In the genomic region with DNA sequence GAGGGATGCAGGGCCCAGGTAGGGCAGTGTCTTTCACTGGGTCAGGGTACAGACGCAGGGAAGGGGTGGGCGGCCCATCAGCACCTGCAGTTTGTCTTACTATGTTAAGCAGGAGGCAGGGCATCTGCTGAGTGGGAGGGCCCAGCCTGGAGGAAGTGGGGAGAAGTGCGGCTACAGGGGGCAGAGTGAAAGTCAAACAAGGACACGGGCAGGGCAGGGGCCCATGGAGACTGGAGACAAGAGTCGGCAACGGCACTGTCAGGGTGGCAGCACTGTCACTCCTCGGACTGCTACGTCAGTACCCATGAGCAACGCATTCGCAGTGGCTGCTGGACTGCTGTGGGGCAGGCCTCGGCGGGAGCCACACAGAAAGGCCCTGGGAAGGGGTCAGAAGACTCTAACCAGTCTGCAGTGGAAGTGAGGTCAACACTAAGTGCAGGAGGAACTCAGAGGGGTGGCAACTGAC, we compare ENCODE assay signal across 9 cellular contexts. TPM values are rescaled to one million over a fixed set of nuclear protein-coding genes. Genes with fewer than 3 reads are reported as not detected.
DNase-seq lines count a peak whose midpoint lies in the region; ATAC-seq and TF ChIP-seq lines count a peak whose summit lies in the region.
"Had no signal": no experiment of that assay in that cellular context is flagged by ENCODE, and none has a peak within 500 bp of the region (broad histone marks: within the 10 kb centered on the region; RNA-seq: fewer than 3 reads in every experiment).

No MANE protein-coding gene starts in this region.

- peak overlapping the region; percentile 37 for H3K4me3 ChIP-seq in Loucy (ENCODE audit: low read length, poor library complexity, severe bottlenecking)
- H3K4me3 ChIP-seq in iPS-15b (ENCODE audit: low read depth, low read length) = no peak overlapping the region
- H3K4me3 ChIP-seq: SJSA1 had no signal

- ATAC-seq in GM19351 (IDR thresholded peaks at IDR 0.05; ENCODE audit: unreplicated experiment) = peak; percentile 61
- ATAC-seq in activated CD8-positive, alpha-beta memory T cell treated with anti-CD3 and anti-CD28 coated beads, Interleukin-2, amount 10 ng/mL, durations not matched to agents 7 days and 5 days = peak; percentile 90
- no peak for ATAC-seq in GM18868 (IDR thresholded peaks at IDR 0.05; ENCODE audit: unreplicated experiment)

- H3K4me1 Mint-ChIP-seq in activated CD8-positive, alpha-beta memory T cell treated with anti-CD3 and anti-CD28 coated beads, Interleukin-2, amount 10 ng/mL, durations not matched to agents 7 days and 5 days = peaks cover 39% of the 10 kb centered on the region

- H3K79me2 ChIP-seq in Loucy (ENCODE audit: insufficient read depth, low read length) = peaks cover 100% of the 10 kb centered on the region

- H3K36me3 Mint-ChIP-seq in activated CD8-positive, alpha-beta memory T cell treated with anti-CD3 and anti-CD28 coated beads, Interleukin-2, amount 10 ng/mL, durations not matched to agents 7 days and 5 days = no peaks in the 10 kb centered on the region

- DNase-seq in activated CD8-positive, alpha-beta memory T cell treated with anti-CD3 and anti-CD28 coated beads, Interleukin-2, amount 10 ng/mL, durations not matched to agents 7 days and 5 days = peak; percentile 83
- DNase-seq in stimulated activated naive CD4-positive, alpha-beta T cell (lab: John Stamatoyannopoulos, UW) = peak; percentile 22 to 66 (median 54)
- no peak for DNase-seq in NCI-H2029 (lab: John Stamatoyannopoulos, UW)
- DNase-seq in NCI-H146 treated with DMSO at 0.1 percent for 48 hours (lab: John Stamatoyannopoulos, UW; ENCODE audit: unreplicated experiment) = no peak

- H3K4me1 ChIP-seq in Loucy (ENCODE audit: insufficient read depth, low read length, poor library complexity, severe bottlenecking) = peaks cover 39% of the 10 kb centered on the region
- peaks cover 17% of the 10 kb centered on the region for H3K4me1 ChIP-seq in iPS-15b (ENCODE audit: control insufficient read depth, insufficient read depth, low read length)

- peak overlapping the region; percentile 44 for H3K4me3 Mint-ChIP-seq in activated CD8-positive, alpha-beta memory T cell treated with anti-CD3 and anti-CD28 coated beads, Interleukin-2, amount 10 ng/mL, durations not matched to agents 7 days and 5 days

- H4K20me1 ChIP-seq in Loucy (ENCODE audit: insufficient read depth, low read length, poor library complexity, severe bottlenecking) = peaks cover 93% of the 10 kb centered on the region

- CTCF ChIA-PET in activated CD8-positive, alpha-beta memory T cell treated with anti-CD3 and anti-CD28 coated beads, Interleukin-2, amount 10 ng/mL, durations not matched to agents 7 days and 5 days (lab: Charles Lee) = no interaction called here

- no peak for TF ChIP-seq CTCF in Loucy (conservative IDR thresholded peaks at IDR 0.05; ENCODE audit: low read length)

- H3K9me3 ChIP-seq in Loucy (ENCODE audit: insufficient read depth, low read depth, low read length) = no peaks in the 10 kb centered on the region
- no peaks in the 10 kb centered on the region for H3K9me3 ChIP-seq in iPS-15b (ENCODE audit: control insufficient read depth, insufficient read depth, low read length)
- H3K9me3 ChIP-seq: SJSA1 had no signal

- H2AFZ ChIP-seq in Loucy (ENCODE audit: low read length) = no peak overlapping the region

- peak overlapping the region; percentile 54 for H3K9ac ChIP-seq in Loucy (ENCODE audit: low read depth, low read length, poor library complexity, severe bottlenecking)
- H3K9ac ChIP-seq in iPS-15b (ENCODE audit: low read depth, low read length) = peak overlapping the region; percentile 66

- no peaks in the 10 kb centered on the region for H3K9me3 Mint-ChIP-seq in activated CD8-positive, alpha-beta memory T cell treated with anti-CD3 and anti-CD28 coated beads, Interleukin-2, amount 10 ng/mL, durations not matched to agents 7 days and 5 days (ENCODE audit: low read depth)

- H3K36me3 ChIP-seq in Loucy (ENCODE audit: insufficient read depth, low read length) (peaks cover 1% of the 10 kb centered on the region; the same call in 1 of the 2 replicates), iPS-15b (ENCODE audit: control insufficient read depth, insufficient read depth, low read length) (peaks cover 7% of the 10 kb centered on the region)
- H3K36me3 ChIP-seq: SJSA1 had no signal

- H3K27me3 ChIP-seq in Loucy (ENCODE audit: insufficient read depth, low read length, poor library complexity, severe bottlenecking) = no peaks in the 10 kb centered on the region
- H3K27me3 ChIP-seq in iPS-15b (ENCODE audit: control insufficient read depth, insufficient read depth, low read length) = no peaks in the 10 kb centered on the region
- H3K27me3 ChIP-seq: SJSA1 had no signal

- H3K4me2 ChIP-seq in Loucy (ENCODE audit: low read depth, low read length, poor library complexity, severe bottlenecking) = peak overlapping the region; percentile 61

- peak overlapping the region; percentile 65 for H3K27ac Mint-ChIP-seq in activated CD8-positive, alpha-beta memory T cell treated with anti-CD3 and anti-CD28 coated beads, Interleukin-2, amount 10 ng/mL, durations not matched to agents 7 days and 5 days

- no peaks in the 10 kb centered on the region for H3F3A ChIP-seq in Loucy (ENCODE audit: low read depth)

- no peaks in the 10 kb centered on the region for H3K27me3 Mint-ChIP-seq in activated CD8-positive, alpha-beta memory T cell treated with anti-CD3 and anti-CD28 coated beads, Interleukin-2, amount 10 ng/mL, durations not matched to agents 7 days and 5 days

- no peaks in the 10 kb centered on the region for H3K9me2 ChIP-seq in Loucy (replicated peaks; ENCODE audit: low read depth, low read length)

RNA-seq across cellular contexts. Expression of gene CAMSAP1, which starts 19.7 kb away (rescaled TPM):
- total RNA-seq in activated CD8-positive, alpha-beta memory T cell treated with anti-CD3 and anti-CD28 coated beads, Interleukin-2, amount 10 ng/mL, durations not matched to agents 7 days and 5 days = 10 to 100 TPM; 20.3 to 22.7 TPM

Comparison
In these comparisons a context has a peak if more than half of its experiments do, and no peak if none do; other contexts are left out.
1. DNase-seq: peak in activated CD8-positive, alpha-beta memory T cell treated with anti-CD3 and anti-CD28 coated beads, Interleukin-2, amount 10 ng/mL, durations not matched to agents 7 days and 5 days (single experiment) and stimulated activated naive CD4-positive, alpha-beta T cell (6 of 6); none in NCI-H2029 (single experiment) and NCI-H146 treated with DMSO at 0.1 percent for 48 hours (single experiment).